Comparison of ENCODE assay signal across 27 cellular contexts in genomic region chr4:118190903-118191302, GRCh38.
"Had no signal": no experiment of that assay in that cellular context is flagged by ENCODE, and none has a peak within 500 bp of the region (broad histone marks: within the 10 kb centered on the region; RNA-seq: fewer than 3 reads in every experiment).

No MANE protein-coding gene starts in this region.

- H3K4me1 ChIP-seq: adrenal gland, body of pancreas, colonic mucosa, esophagus squamous epithelium, gastroesophageal sphincter, heart right ventricle had no signal

- H3K9me3 Mint-ChIP-seq: activated CD4-positive, alpha-beta memory T cell treated with anti-CD3 and anti-CD28 coated beads, Interleukin-2, amount 10 ng/mL, durations not matched to agents 7 days and 5 days; activated T-cell treated with anti-CD3 and anti-CD28 coated beads, Interleukin-2, amount 50 U/mL, for 4 hours; activated T-helper 17 cell treated with anti-CD3 and anti-CD28 coated beads, Interleukin-2, amount 50 U/mL, for 72 hours had no signal

- H3K27me3 ChIP-seq: adrenal gland, body of pancreas, colonic mucosa, esophagus squamous epithelium, gastroesophageal sphincter, heart right ventricle had no signal

- H3K27ac Mint-ChIP-seq: activated CD4-positive, alpha-beta memory T cell treated with anti-CD3 and anti-CD28 coated beads, Interleukin-2, amount 10 ng/mL, durations not matched to agents 7 days and 5 days; activated CD4-positive, alpha-beta T cell treated with anti-CD3 and anti-CD28 coated beads, Interleukin-2, amount 10 ng/mL, durations not matched to agents 7 days and 5 days; activated naive CD8-positive, alpha-beta T cell; activated naive CD8-positive, alpha-beta T cell treated with anti-CD3 and anti-CD28 coated beads, Interleukin-2, amount 50 U/mL, for 24 hours; activated T-helper 17 cell treated with anti-CD3 and anti-CD28 coated beads, Interleukin-2, amount 50 U/mL, for 72 hours had no signal

- H3K4me3 ChIP-seq: adrenal gland, body of pancreas, colonic mucosa, esophagus squamous epithelium, gastroesophageal sphincter, heart right ventricle had no signal

- H3K36me3 ChIP-seq: adrenal gland, colonic mucosa, esophagus squamous epithelium, gastroesophageal sphincter, heart right ventricle had no signal

- H3K9me3 ChIP-seq: adrenal gland, body of pancreas, colonic mucosa, esophagus squamous epithelium, gastroesophageal sphincter had no signal

- ATAC-seq: activated naive CD8-positive, alpha-beta T cell treated with anti-CD3 and anti-CD28 coated beads, Interleukin-2, amount 50 U/mL, for 24 hours; activated T-cell treated with anti-CD3 and anti-CD28 coated beads, Interleukin-2, amount 50 U/mL, for 4 hours; activated T-helper 17 cell treated with anti-CD3 and anti-CD28 coated beads, Interleukin-2, amount 50 U/mL, for 72 hours; body of pancreas; gastroesophageal sphincter; heart right ventricle had no signal

- H3K27ac ChIP-seq: adrenal gland, body of pancreas, colonic mucosa, epithelial cell of prostate, esophagus squamous epithelium, gastroesophageal sphincter, heart right ventricle had no signal

- H3K36me3 Mint-ChIP-seq: activated naive CD8-positive, alpha-beta T cell had no signal

- H3K4me3 Mint-ChIP-seq: activated CD4-positive, alpha-beta memory T cell treated with anti-CD3 and anti-CD28 coated beads, Interleukin-2, amount 10 ng/mL, durations not matched to agents 7 days and 5 days; activated CD4-positive, alpha-beta T cell treated with anti-CD3 and anti-CD28 coated beads, Interleukin-2, amount 10 ng/mL, durations not matched to agents 7 days and 5 days; activated naive CD8-positive, alpha-beta T cell; activated naive CD8-positive, alpha-beta T cell treated with anti-CD3 and anti-CD28 coated beads, Interleukin-2, amount 50 U/mL, for 24 hours; activated T-cell treated with anti-CD3 and anti-CD28 coated beads, Interleukin-2, amount 50 U/mL, for 4 hours; activated T-helper 17 cell treated with anti-CD3 and anti-CD28 coated beads, Interleukin-2, amount 50 U/mL, for 72 hours had no signal

- H3K4me1 Mint-ChIP-seq: activated CD4-positive, alpha-beta memory T cell treated with anti-CD3 and anti-CD28 coated beads, Interleukin-2, amount 10 ng/mL, durations not matched to agents 7 days and 5 days; activated CD4-positive, alpha-beta T cell treated with anti-CD3 and anti-CD28 coated beads, Interleukin-2, amount 10 ng/mL, durations not matched to agents 7 days and 5 days; activated naive CD8-positive, alpha-beta T cell treated with anti-CD3 and anti-CD28 coated beads, Interleukin-2, amount 50 U/mL, for 24 hours; activated T-helper 17 cell treated with anti-CD3 and anti-CD28 coated beads, Interleukin-2, amount 50 U/mL, for 72 hours had no signal

- DNase-seq: activated CD4-positive, alpha-beta memory T cell treated with anti-CD3 and anti-CD28 coated beads, Interleukin-2, amount 10 ng/mL, durations not matched to agents 7 days and 5 days; activated CD4-positive, alpha-beta T cell treated with anti-CD3 and anti-CD28 coated beads for 1 hour; activated CD4-positive, alpha-beta T cell treated with anti-CD3 and anti-CD28 coated beads for 4 hours; activated CD4-positive, alpha-beta T cell treated with anti-CD3 and anti-CD28 coated beads, Interleukin-2, amount 10 ng/mL, durations not matched to agents 7 days and 5 days; activated CD4-positive, alpha-beta T cell treated with anti-CD3 and anti-CD28 coated beads, Interleukin-2, amount 50 U/mL, for 4 hours; activated effector memory CD4-positive, alpha-beta T cell treated with Interleukin-2 at 50 U/mL for 16 hours; activated gamma-delta T cell treated with Interleukin-2 at 50 U/mL for 16 hours; activated naive CD4-positive, alpha-beta T cell treated with anti-CD3 and anti-CD28 coated beads, Interleukin-2, amount 50 U/mL, for 16 hours; activated naive CD4-positive, alpha-beta T cell treated with Interleukin-2 at 50 U/mL for 16 hours; activated naive CD8-positive, alpha-beta T cell treated with anti-CD3 and anti-CD28 coated beads, Interleukin-2, amount 50 U/mL, for 24 hours; activated T-cell treated with anti-CD3 and anti-CD28 coated beads, Interleukin-2, amount 50 U/mL, for 4 hours; adrenal gland; amygdala; aorta; body of pancreas; central memory CD4-positive, alpha-beta T cell; cerebellar nuclear complex; colonic mucosa; effector CD8-positive, alpha-beta T cell; esophagus squamous epithelium; foreskin melanocyte; heart right ventricle; T-helper 2 cell had no signal

- H3K27me3 Mint-ChIP-seq: activated CD4-positive, alpha-beta memory T cell treated with anti-CD3 and anti-CD28 coated beads, Interleukin-2, amount 10 ng/mL, durations not matched to agents 7 days and 5 days; activated CD4-positive, alpha-beta T cell treated with anti-CD3 and anti-CD28 coated beads, Interleukin-2, amount 10 ng/mL, durations not matched to agents 7 days and 5 days; activated naive CD8-positive, alpha-beta T cell; activated naive CD8-positive, alpha-beta T cell treated with anti-CD3 and anti-CD28 coated beads, Interleukin-2, amount 50 U/mL, for 24 hours; activated T-helper 17 cell treated with anti-CD3 and anti-CD28 coated beads, Interleukin-2, amount 50 U/mL, for 72 hours had no signal
